15 cellular contexts compared by ENCODE assay signal in the genomic region with DNA sequence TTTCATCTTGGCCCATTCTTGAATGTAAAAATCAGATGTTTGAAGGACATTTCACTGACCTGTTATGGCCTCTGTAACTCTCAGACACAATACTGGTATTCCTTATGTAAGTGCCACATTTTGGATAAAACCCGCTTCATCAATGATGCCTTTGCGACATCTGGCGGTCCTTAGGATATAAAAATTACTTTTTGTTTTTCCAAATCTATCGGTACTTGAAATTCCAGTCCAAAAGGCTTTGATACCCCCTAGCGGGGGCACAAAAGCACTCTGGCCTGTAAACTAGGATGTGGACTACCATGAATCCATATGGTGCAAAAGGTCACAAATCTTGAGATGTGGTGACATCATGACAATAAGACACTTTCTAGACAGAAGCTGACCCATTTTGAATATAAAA.
"Had no signal": no experiment of that assay in that cellular context is flagged by ENCODE, and none has a peak within 500 bp of the region (broad histone marks: within the 10 kb centered on the region; RNA-seq: fewer than 3 reads in every experiment).

No MANE protein-coding gene starts in this region.

- H3K9me3 ChIP-seq: neutrophil had no signal

- H3K4me3 Mint-ChIP-seq: activated CD8-positive, alpha-beta T cell treated with anti-CD3 and anti-CD28 coated beads for 36 hours; activated T-cell treated with anti-CD3 and anti-CD28 coated beads, Interleukin-2, amount 50 U/mL, for 72 hours; central memory CD8-positive, alpha-beta T cell; naive B cell; stimulated activated effector memory CD8-positive, alpha-beta T cell treated with anti-CD3 and anti-CD28 coated beads, Interleukin-12 subunit alpha, Interleukin-12 subunit beta, amount 100 ng/mL, for 72 hours; WTC11 had no signal

- DNase-seq: activated CD4-positive, alpha-beta T cell treated with anti-CD3 and anti-CD28 coated beads for 48 hours; activated CD8-positive, alpha-beta T cell treated with anti-CD3 and anti-CD28 coated beads for 36 hours; activated gamma-delta T cell; activated T-cell treated with anti-CD3 and anti-CD28 coated beads, Interleukin-2, amount 50 U/mL, for 72 hours; islet precursor cell; naive B cell had no signal

- H3K27ac Mint-ChIP-seq: activated CD8-positive, alpha-beta T cell treated with anti-CD3 and anti-CD28 coated beads for 36 hours; activated naive CD4-positive, alpha-beta T cell treated with anti-CD3 and anti-CD28 coated beads, Interleukin-2, amount 50 U/mL, for 72 hours; activated T-cell treated with anti-CD3 and anti-CD28 coated beads, Interleukin-2, amount 50 U/mL, for 72 hours; naive B cell; stimulated activated effector memory CD8-positive, alpha-beta T cell treated with anti-CD3 and anti-CD28 coated beads, Interleukin-12 subunit alpha, Interleukin-12 subunit beta, amount 100 ng/mL, for 72 hours; WTC11 had no signal

- H3K4me1 Mint-ChIP-seq: central memory CD8-positive, alpha-beta T cell; naive B cell; stimulated activated effector memory CD8-positive, alpha-beta T cell treated with anti-CD3 and anti-CD28 coated beads, Interleukin-12 subunit alpha, Interleukin-12 subunit beta, amount 100 ng/mL, for 72 hours; WTC11 had no signal

- ATAC-seq: activated CD8-positive, alpha-beta T cell treated with anti-CD3 and anti-CD28 coated beads for 36 hours; activated naive CD4-positive, alpha-beta T cell treated with anti-CD3 and anti-CD28 coated beads, Interleukin-2, amount 50 U/mL, for 72 hours; activated T-cell treated with anti-CD3 and anti-CD28 coated beads, Interleukin-2, amount 50 U/mL, for 72 hours; stimulated activated effector memory CD8-positive, alpha-beta T cell treated with anti-CD3 and anti-CD28 coated beads, Interleukin-12 subunit alpha, Interleukin-12 subunit beta, amount 100 ng/mL, for 72 hours; WTC11 had no signal

- H3K4me3 ChIP-seq: coronary artery, esophagus muscularis mucosa, hepatocyte had no signal

- H3K27me3 Mint-ChIP-seq: activated CD8-positive, alpha-beta T cell treated with anti-CD3 and anti-CD28 coated beads for 36 hours; brain; central memory CD8-positive, alpha-beta T cell; naive B cell had no signal

- H2AFZ ChIP-seq: hepatocyte had no signal

- H3K4me1 ChIP-seq: esophagus muscularis mucosa had no signal

- H3K27me3 ChIP-seq: esophagus muscularis mucosa, hepatocyte, neutrophil had no signal

- H3K4me2 ChIP-seq: hepatocyte had no signal

- H3K36me3 ChIP-seq: esophagus muscularis mucosa, neutrophil had no signal

- H3K27ac ChIP-seq: coronary artery, esophagus muscularis mucosa, hepatocyte, neutrophil had no signal
